Comparison of ENCODE assay signal across 15 cellular contexts in the genomic region with DNA sequence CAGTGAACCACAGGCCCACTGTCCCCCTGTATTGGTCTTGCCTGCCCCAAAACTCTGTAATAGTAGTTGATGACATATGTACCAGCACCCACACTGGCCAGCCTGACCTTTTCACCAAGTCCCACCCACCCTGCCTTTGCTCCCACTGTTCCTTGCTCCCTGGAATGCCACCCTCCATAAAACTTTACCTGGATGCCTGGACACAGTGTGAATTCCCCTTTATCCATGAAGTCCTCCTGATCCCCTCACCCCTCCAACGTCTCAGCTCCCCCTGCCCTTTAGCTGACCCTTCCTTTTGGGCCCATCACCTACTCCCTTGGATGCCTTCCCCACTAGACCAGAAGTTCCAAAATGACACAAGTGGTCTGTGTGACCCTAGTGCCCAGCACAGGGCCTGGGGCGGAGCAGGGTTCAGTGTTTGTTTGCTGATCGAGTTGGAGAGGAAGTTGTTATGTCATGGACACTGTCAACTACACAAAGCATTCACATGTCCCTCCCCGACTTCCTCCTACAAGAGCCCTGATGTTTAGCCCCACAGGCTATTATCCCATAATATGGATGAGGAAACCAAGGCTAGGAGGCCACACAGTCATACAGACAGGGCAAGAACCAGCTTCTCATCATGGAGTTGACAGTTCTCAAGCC. TPM values are rescaled to one million over a fixed set of nuclear protein-coding genes. Genes with fewer than 3 reads are reported as not detected.
"Had no signal": no experiment of that assay in that cellular context is flagged by ENCODE, and none has a peak within 500 bp of the region (broad histone marks: within the 10 kb centered on the region; RNA-seq: fewer than 3 reads in every experiment).

No MANE protein-coding gene starts in this region.

- H3K9me3 ChIP-seq: esophagus muscularis mucosa, left lung, ovary, testis had no signal

- H3K4me3 Mint-ChIP-seq: memory B cell; neural crest cell; stimulated activated naive CD8-positive, alpha-beta T cell treated with anti-CD3 and anti-CD28 coated beads, Interleukin-15, amount 100 ng/mL, for 72 hours had no signal

- H3K27ac Mint-ChIP-seq: memory B cell; stimulated activated naive CD8-positive, alpha-beta T cell treated with anti-CD3 and anti-CD28 coated beads, Interleukin-15, amount 100 ng/mL, for 72 hours had no signal

- H3K36me3 Mint-ChIP-seq: memory B cell had no signal

- H3K27ac ChIP-seq: esophagus muscularis mucosa, left lung, ovary, testis had no signal

- ATAC-seq: activated CD4-positive, CD25-positive, alpha-beta regulatory T cell treated with anti-CD3 and anti-CD28 coated beads, Interleukin-2, amount 50 U/mL, for 24 hours; left lung; stimulated activated naive CD8-positive, alpha-beta T cell treated with anti-CD3 and anti-CD28 coated beads, Interleukin-15, amount 100 ng/mL, for 72 hours had no signal

- H3K9me3 Mint-ChIP-seq: memory B cell; stimulated activated naive CD8-positive, alpha-beta T cell treated with anti-CD3 and anti-CD28 coated beads, Interleukin-15, amount 100 ng/mL, for 72 hours had no signal

- H3K27me3 ChIP-seq: ovary, testis had no signal

- DNase-seq: activated CD4-positive, alpha-beta T cell treated with anti-CD3 and anti-CD28 coated beads, Interleukin-2, amount 50 U/mL, for 48 hours; activated naive CD4-positive, alpha-beta T cell; cerebellar nuclear complex; stimulated activated CD4-positive, alpha-beta T cell treated with anti-CD3 and anti-CD28 coated beads, Interleukin-4, amount 100 ng/mL, for 4 hours; stimulated activated naive CD8-positive, alpha-beta T cell treated with anti-CD3 and anti-CD28 coated beads, Interleukin-15, amount 100 ng/mL, for 72 hours; testis had no signal

- H3K4me1 Mint-ChIP-seq: memory B cell; neural crest cell; stimulated activated naive CD8-positive, alpha-beta T cell treated with anti-CD3 and anti-CD28 coated beads, Interleukin-15, amount 100 ng/mL, for 72 hours had no signal

- H3K4me3 ChIP-seq: esophagus muscularis mucosa, left lung, ovary, testis had no signal

- H3K36me3 ChIP-seq: esophagus muscularis mucosa, left lung, ovary had no signal

- H3K4me1 ChIP-seq: left lung had no signal

RNA-seq across cellular contexts. Expression of gene AMBP, which starts 16.1 kb away (rescaled TPM):
- total RNA-seq: dermis microvascular lymphatic vessel endothelial cell, esophagus muscularis mucosa, fibroblast of villous mesenchyme, urinary bladder had no signal

RNA-seq across cellular contexts. Expression of gene KIF12, which starts 37.1 kb away (rescaled TPM):
- total RNA-seq: dermis microvascular lymphatic vessel endothelial cell, esophagus muscularis mucosa, fibroblast of villous mesenchyme, neural crest cell had no signal
